9 cellular contexts compared by ENCODE assay signal in genomic region chr2:54604771-54605350, GRCh38.
DNase-seq lines count a peak whose midpoint lies in the region; ATAC-seq and TF ChIP-seq lines count a peak whose summit lies in the region.
"Had no signal": no experiment of that assay in that cellular context is flagged by ENCODE, and none has a peak within 500 bp of the region (broad histone marks: within the 10 kb centered on the region; RNA-seq: fewer than 3 reads in every experiment).

No MANE protein-coding gene starts in this region.

- no peak overlapping the region for H2BK120ac ChIP-seq in IMR-90 (ENCODE audit: low read depth, low read length)
- no peak overlapping the region for H2BK120ac ChIP-seq in trophoblast cell (ENCODE audit: insufficient read depth, low read length, poor library complexity)

- TF ChIP-seq CTCF in Caco-2 (IDR thresholded peaks at IDR 0.05; ENCODE audit: insufficient read depth in 1 of 2, low read depth in 1 of 2, low read length in 1 of 2, severe bottlenecking in 1 of 2, unreplicated experiment in 1 of 2) (no peak), IMR-90 (conservative IDR thresholded peaks at IDR 0.05; ENCODE audit: low read depth, low read length) (no peak)

- H3K27me3 ChIP-seq in Caco-2 (replicated peaks; ENCODE audit: control insufficient read depth, insufficient read depth, low read length) (no peaks in the 10 kb centered on the region), IMR-90 (ENCODE audit: control insufficient read depth, insufficient read depth, low read length) (no peaks in the 10 kb centered on the region), trophoblast cell (ENCODE audit: insufficient read depth, low read length) (no peaks in the 10 kb centered on the region)

- intact Hi-C loops in Caco-2 (cut with micrococcal nuclease; ENCODE audit: unreplicated experiment) = no loop called here
- intact Hi-C loops in IMR-90 (cut with micrococcal nuclease) = no loop called here
- intact Hi-C loops in dendritic cell treated with granulocyte-macrophage colony-stimulating factor and Interleukin-4, amounts not matched to agents 40 ng/mL and 50 ng/mL, for 4 days (cut with micrococcal nuclease) = no loop called here

- no peak overlapping the region for H3K56ac ChIP-seq in IMR-90 (ENCODE audit: extremely low read depth, insufficient read depth, low read length)

- H2BK20ac ChIP-seq in IMR-90 (ENCODE audit: low read depth, low read length) = no peak overlapping the region

- H3K18ac ChIP-seq in IMR-90 (ENCODE audit: low read depth, low read length) = 0 out of 2 replicates have a peak overlapping the region, but pooled peaks have one; percentile 39
- peak overlapping the region; percentile 46 for H3K18ac ChIP-seq in trophoblast cell (ENCODE audit: low read length)

- ATAC-seq in IMR-90 (ENCODE audit: low read depth) = no peak
- ATAC-seq in GM21717 (IDR thresholded peaks at IDR 0.05; ENCODE audit: unreplicated experiment) = no peak

- no peak overlapping the region for H3K4me3 ChIP-seq in Caco-2 (ENCODE audit: low read depth, low read length)
- no peak overlapping the region for H3K4me3 ChIP-seq in IMR-90 (ENCODE audit: insufficient read depth, low read depth, low read length)
- no peak overlapping the region for H3K4me3 ChIP-seq in trophoblast cell (ENCODE audit: low read depth, low read length)
- H3K4me3 ChIP-seq: prostate gland had no signal

- H2BK12ac ChIP-seq in trophoblast cell (ENCODE audit: low read length) = no peak overlapping the region

- no peak overlapping the region for H4K5ac ChIP-seq in IMR-90 (ENCODE audit: low read depth, low read length)

- peaks cover 63 to 94% of the 10 kb centered on the region in 2 experiments for H3K79me1 ChIP-seq in IMR-90 (ENCODE audit: low read depth in 1 of 2, low read length in 2 of 2)
- no peaks in the 10 kb centered on the region for H3K79me1 ChIP-seq in trophoblast cell (ENCODE audit: low read length)

- H3K27me3 Mint-ChIP-seq in Caco-2 (ENCODE audit: insufficient read depth, unreplicated experiment) = no peaks in the 10 kb centered on the region
- H3K27me3 Mint-ChIP-seq in dendritic cell treated with granulocyte-macrophage colony-stimulating factor and Interleukin-4, amounts not matched to agents 40 ng/mL and 50 ng/mL, for 4 days = no peaks in the 10 kb centered on the region

- H3K36me3 ChIP-seq in Caco-2 (ENCODE audit: control insufficient read depth, insufficient read depth, low read length) (no peaks in the 10 kb centered on the region), IMR-90 (ENCODE audit: control insufficient read depth, insufficient read depth, low read length) (peaks cover 5% of the 10 kb centered on the region; the same call in 1 of the 2 replicates), trophoblast cell (ENCODE audit: control insufficient read depth in 1 of 2, insufficient read depth in 2 of 2, low read length in 2 of 2) (peaks cover 2 to 7% of the 10 kb centered on the region in 2 experiments)
- H3K36me3 ChIP-seq: prostate gland had no signal

- no peak for TF ChIP-seq POLR2A in IMR-90 (IDR thresholded peaks at IDR 0.05; ENCODE audit: low read depth, low read length)

- H3K4me2 ChIP-seq in IMR-90 (ENCODE audit: low read depth, low read length) (no peak overlapping the region), trophoblast cell (ENCODE audit: low read length) (no peak overlapping the region)

- H3K4me3 Mint-ChIP-seq in Caco-2 (ENCODE audit: unreplicated experiment) = no peak overlapping the region
- H3K4me3 Mint-ChIP-seq in dendritic cell treated with granulocyte-macrophage colony-stimulating factor and Interleukin-4, amounts not matched to agents 40 ng/mL and 50 ng/mL, for 4 days = peak overlapping the region; percentile 63

- no peak overlapping the region for H4K12ac ChIP-seq in trophoblast cell (ENCODE audit: low read depth, low read length)

- H2AK9ac ChIP-seq in IMR-90 (replicated peaks; ENCODE audit: low read depth, low read length, poor library complexity) = no peak overlapping the region

- peaks cover 48% of the 10 kb centered on the region for H3K9me1 ChIP-seq in IMR-90 (ENCODE audit: insufficient read depth, low read length)

- H3K4me1 ChIP-seq in Caco-2 (peaks cover 23% of the 10 kb centered on the region), IMR-90 (ENCODE audit: control insufficient read depth, insufficient read depth, low read length) (peaks cover 26% of the 10 kb centered on the region), trophoblast cell (ENCODE audit: control insufficient read depth in 1 of 2, insufficient read depth in 2 of 2, low read length in 2 of 2) (peaks cover 6 to 11% of the 10 kb centered on the region in 2 experiments)

- no peak for DNase-seq in Caco-2
- DNase-seq in IMR-90 = no peak
- DNase-seq in trophoblast cell = no peak
- no peak for DNase-seq in NCI-H345 treated with DMSO at 0.1 percent for 48 hours (lab: John Stamatoyannopoulos, UW; ENCODE audit: unreplicated experiment)
- no peak for DNase-seq in NCI-H226
- DNase-seq in hepatic stellate cell (ENCODE audit: low spot score) = no peak

- H3K27ac Mint-ChIP-seq in Caco-2 (ENCODE audit: unreplicated experiment) = peak overlapping the region; percentile 30
- H3K27ac Mint-ChIP-seq in dendritic cell treated with granulocyte-macrophage colony-stimulating factor and Interleukin-4, amounts not matched to agents 40 ng/mL and 50 ng/mL, for 4 days = no peak overlapping the region

- no peak overlapping the region for H2AK5ac ChIP-seq in IMR-90 (ENCODE audit: low read depth, low read length)
- no peak overlapping the region for H2AK5ac ChIP-seq in trophoblast cell (ENCODE audit: low read length)

- H3K79me2 ChIP-seq in trophoblast cell (ENCODE audit: control insufficient read depth, insufficient read depth, low read length, poor library complexity) = peaks cover 10% of the 10 kb centered on the region

- BruUV-seq in Caco-2 (replicated peaks; lab: Mats Ljungman, UMichigan) (no TSS peak), IMR-90 (replicated peaks; lab: Mats Ljungman, UMichigan) (no TSS peak)

- no peaks in the 10 kb centered on the region for H3K9me3 ChIP-seq in Caco-2
- H3K9me3 ChIP-seq in IMR-90 (ENCODE audit: control insufficient read depth, insufficient read depth, low read length) = no peaks in the 10 kb centered on the region
- H3K9me3 ChIP-seq in trophoblast cell (ENCODE audit: insufficient read depth, low read depth, low read length) = no peaks in the 10 kb centered on the region
- H3K9me3 ChIP-seq: prostate gland had no signal

- POLR2A ChIA-PET in Caco-2 (lab: Charles Lee) = no interaction called here
- POLR2A ChIA-PET in IMR-90 (lab: Charles Lee; ENCODE audit: unreplicated experiment) = no interaction called here

- dilution Hi-C loops in IMR-90 (cut with HindIII; ENCODE audit: low sequenced_read_pairs, unreplicated experiment) = no loop called here

- H4K20me1 ChIP-seq in IMR-90 (ENCODE audit: insufficient read depth, low read length) = peaks cover 77% of the 10 kb centered on the region; the same call in 1 of the 2 replicates

- H3K36me3 Mint-ChIP-seq in Caco-2 (ENCODE audit: insufficient read depth, unreplicated experiment) = peaks cover 83% of the 10 kb centered on the region
- H3K36me3 Mint-ChIP-seq in dendritic cell treated with granulocyte-macrophage colony-stimulating factor and Interleukin-4, amounts not matched to agents 40 ng/mL and 50 ng/mL, for 4 days (ENCODE audit: low read depth) = no peaks in the 10 kb centered on the region

- no peak overlapping the region for H3K14ac ChIP-seq in IMR-90 (replicated peaks; ENCODE audit: low read depth, low read length)
- H3K14ac ChIP-seq in trophoblast cell (ENCODE audit: low read length) = no peak overlapping the region

- H3K4me1 Mint-ChIP-seq in Caco-2 (ENCODE audit: low read depth, unreplicated experiment) = peaks cover 52% of the 10 kb centered on the region
- H3K4me1 Mint-ChIP-seq in dendritic cell treated with granulocyte-macrophage colony-stimulating factor and Interleukin-4, amounts not matched to agents 40 ng/mL and 50 ng/mL, for 4 days (ENCODE audit: low read depth) = peaks cover 26% of the 10 kb centered on the region

- H4K91ac ChIP-seq in IMR-90 (ENCODE audit: insufficient read depth, low read depth, low read length) (no peak overlapping the region), trophoblast cell (ENCODE audit: low read depth, low read length) (no peak overlapping the region)

- H2BK5ac ChIP-seq in IMR-90 (ENCODE audit: low read depth, low read length, poor library complexity, severe bottlenecking) = no peak overlapping the region
- H2BK5ac ChIP-seq in trophoblast cell (ENCODE audit: low read depth, low read length, poor library complexity) = no peak overlapping the region

- 45% methylated on average over 4 of the region's 12 CpGs; no CpG with 5 or more reads in 1 of the 2 experiments for WGBS in IMR-90 (ENCODE audit: extremely low coverage in 2 of 2, insufficient read length in 1 of 2), 2 experiments
- WGBS in trophoblast cell (ENCODE audit: extremely low coverage, insufficient coverage, insufficient read length) = no CpG with 5 or more reads among the region's 12 CpGs

- H3K9ac ChIP-seq in IMR-90 (ENCODE audit: low read depth, low read length) (no peak overlapping the region), trophoblast cell (ENCODE audit: low read length) (no peak overlapping the region)

- H3K27ac ChIP-seq in IMR-90 (ENCODE audit: insufficient read depth, low read length) = no peak overlapping the region
- H3K27ac ChIP-seq in trophoblast cell (ENCODE audit: low read depth, low read length) = no peak overlapping the region
- H3K27ac ChIP-seq: prostate gland had no signal

- H4K8ac ChIP-seq in IMR-90 (ENCODE audit: low read depth in 2 of 2, low read length in 2 of 2) (no peak overlapping the region; a peak in 1 of 4 replicates), trophoblast cell (ENCODE audit: low read depth, low read length) (no peak overlapping the region)

- in situ Hi-C loops in IMR-90 (cut with MboI; ENCODE audit: low sequenced_read_pairs) = no loop called here

- CTCF ChIA-PET in Caco-2 (lab: Charles Lee) (interaction anchor here (0.6 kb wide), 1 partner anchor 42 kb away, joined by 3 read pairs; no protein-coding TSS in a partner anchor), IMR-90 (lab: Yijun Ruan, JAX) (interaction anchor here (0.9 kb wide), 1 partner anchor 9 kb away, joined by 3 read pairs; no protein-coding TSS in a partner anchor)

- no peak overlapping the region for H2BK15ac ChIP-seq in IMR-90 (ENCODE audit: low read depth, low read length)

- H3K23ac ChIP-seq in IMR-90 (ENCODE audit: low read depth, low read length) (no peak overlapping the region), trophoblast cell (ENCODE audit: low read length) (no peak overlapping the region)

- H3K9me3 Mint-ChIP-seq in Caco-2 (ENCODE audit: unreplicated experiment) = peaks cover 9% of the 10 kb centered on the region
- H3K9me3 Mint-ChIP-seq in dendritic cell treated with granulocyte-macrophage colony-stimulating factor and Interleukin-4, amounts not matched to agents 40 ng/mL and 50 ng/mL, for 4 days = no peaks in the 10 kb centered on the region

- H3K4ac ChIP-seq in IMR-90 (ENCODE audit: low read depth, low read length) (peak overlapping the region; percentile 16; the same call in 1 of the 2 replicates), trophoblast cell (ENCODE audit: low read depth, low read length) (peak overlapping the region; percentile 60)

- no peak overlapping the region for H2AFZ ChIP-seq in IMR-90 (replicated peaks; ENCODE audit: low read length, poor library complexity)
- H2AFZ ChIP-seq in trophoblast cell (ENCODE audit: insufficient read depth, low read length, poor library complexity) = no peak overlapping the region

- TF ChIP-seq RAD21 in IMR-90 (IDR thresholded peaks at IDR 0.05; ENCODE audit: low read length) = no peak
